Comparison of ENCODE assay signal across 33 cellular contexts in the genomic region with DNA sequence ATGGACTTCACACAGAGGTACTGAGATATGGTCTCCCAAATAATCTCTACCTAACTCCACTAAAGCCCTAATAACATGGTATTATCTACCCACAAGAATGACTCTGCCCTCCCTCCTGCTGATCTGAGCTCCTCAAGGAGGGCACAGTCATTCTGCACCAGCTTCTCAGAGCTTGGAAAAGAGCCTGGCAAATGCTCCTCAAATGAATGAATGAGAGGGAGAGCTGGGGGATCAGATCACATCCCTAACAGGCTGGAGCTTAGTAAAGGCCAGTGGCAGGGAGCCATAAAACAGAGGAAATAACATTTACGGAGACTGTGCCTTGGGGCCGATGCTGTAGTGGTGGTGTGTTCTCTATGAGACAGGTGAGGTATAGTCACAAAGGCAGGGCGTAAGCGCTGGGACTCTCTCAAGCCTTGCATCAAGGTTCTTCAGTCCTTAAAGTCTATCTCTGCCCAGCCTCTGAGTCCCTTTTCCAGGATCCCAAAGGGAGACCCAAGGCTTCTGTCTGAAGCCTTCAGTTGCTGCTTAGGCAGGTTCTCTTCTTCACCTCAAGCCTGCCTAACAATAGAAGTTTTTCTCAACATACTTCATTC. TPM values are rescaled to one million over a fixed set of nuclear protein-coding genes. Genes with fewer than 3 reads are reported as not detected.
"Had no signal": no experiment of that assay in that cellular context is flagged by ENCODE, and none has a peak within 500 bp of the region (broad histone marks: within the 10 kb centered on the region; RNA-seq: fewer than 3 reads in every experiment).

No MANE protein-coding gene starts in this region.

- H3K4me3 ChIP-seq: coronary artery, dorsolateral prefrontal cortex, gastroesophageal sphincter, hepatocyte, left ventricle myocardium inferior, lung, mucosa of descending colon, ovary, prostate gland, smooth muscle cell, suprapubic skin, tibial artery, upper lobe of right lung had no signal

- DNase-seq: activated CD4-positive, alpha-beta T cell treated with anti-CD3 and anti-CD28 coated beads for 48 hours; activated CD4-positive, alpha-beta T cell treated with anti-CD3 and anti-CD28 coated beads, Interleukin-2, amount 50 U/mL, for 48 hours; activated CD8-positive, alpha-beta memory T cell treated with anti-CD3 and anti-CD28 coated beads, Interleukin-2, amount 50 U/mL, for 4 hours; activated gamma-delta T cell treated with Interleukin-2 at 50 U/mL for 16 hours; activated naive CD4-positive, alpha-beta T cell treated with anti-CD3 and anti-CD28 coated beads, Interleukin-2, amount 50 U/mL, for 16 hours; activated T-cell treated with anti-CD3 and anti-CD28 coated beads, Interleukin-2, amount 50 U/mL, for 1 hour; amniotic stem cell; brain microvascular endothelial cell; dorsolateral prefrontal cortex; effector memory CD8-positive, alpha-beta T cell; erythroblast; islet precursor cell; left ventricle myocardium inferior; mesendoderm; mucosa of descending colon; naive B cell; ovary; stimulated activated CD4-positive, alpha-beta T cell treated with anti-CD3 and anti-CD28 coated beads, Interleukin-1b, Interleukin-23, amount 100 ng/mL, for 48 hours; stimulated activated CD4-positive, alpha-beta T cell treated with anti-CD3 and anti-CD28 coated beads, Interleukin-4, amount 100 ng/mL, for 4 hours; stimulated activated CD8-positive, alpha-beta memory T cell treated with anti-CD3 and anti-CD28 coated beads, Interleukin-4, amount 100 ng/mL, for 48 hours; tibial artery; upper lobe of right lung had no signal

- H3K4me1 ChIP-seq: tibial artery had no signal

- H3K9me3 ChIP-seq: gastroesophageal sphincter, left ventricle myocardium inferior, mucosa of descending colon, ovary, prostate gland, suprapubic skin, tibial artery, upper lobe of right lung had no signal

- H3K36me3 ChIP-seq: ovary, prostate gland had no signal

- ATAC-seq: activated CD4-positive, CD25-positive, alpha-beta regulatory T cell treated with anti-CD3 and anti-CD28 coated beads, Interleukin-2, amount 50 U/mL, for 24 hours; effector memory CD8-positive, alpha-beta T cell; gastroesophageal sphincter; mucosa of descending colon; stimulated activated memory B cell treated with anti-CD40 and anti-IgM and Interleukin-4, amounts not matched to agents 10 μg/mL and 1 μg/mL and 100 μg/mL, for 72 hours; upper lobe of right lung had no signal

- H3K27ac ChIP-seq: brain microvascular endothelial cell, coronary artery, dorsolateral prefrontal cortex, gastroesophageal sphincter, hepatocyte, left ventricle myocardium inferior, ovary, prostate gland, suprapubic skin, tibial artery, upper lobe of right lung, VCaP had no signal

RNA-seq across cellular contexts. Expression of gene NNAT, which starts 7.2 kb away (rescaled TPM):
- total RNA-seq: cardiac septum, hepatocyte, smooth muscle cell had no signal
